ENCODE assay signal across 24 cellular contexts in the genomic region with DNA sequence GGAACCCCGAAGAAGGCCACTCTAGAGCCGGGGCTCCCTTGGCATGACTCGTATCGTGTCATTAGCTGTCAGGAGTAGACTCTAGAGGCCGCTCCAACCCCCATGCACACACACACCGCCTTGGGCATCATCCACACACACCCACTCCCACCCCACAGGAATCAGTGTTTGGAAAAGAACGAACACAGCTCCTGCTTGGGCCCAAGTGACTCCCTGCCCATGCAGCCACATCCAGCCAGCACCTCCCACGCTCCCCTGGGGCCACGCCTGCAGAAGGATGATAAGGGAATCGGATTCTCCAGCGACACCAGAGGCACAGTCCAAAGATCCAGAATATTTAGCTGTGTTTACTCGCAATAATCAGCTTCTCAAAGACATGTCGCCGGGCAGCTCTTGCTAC.
DNase-seq lines count a peak whose midpoint lies in the region; ATAC-seq, FAIRE-seq and TF ChIP-seq lines count a peak whose summit lies in the region.
"Had no signal": no experiment of that assay in that cellular context is flagged by ENCODE, and none has a peak within 500 bp of the region (broad histone marks: within the 10 kb centered on the region; RNA-seq: fewer than 3 reads in every experiment).

No MANE protein-coding gene starts in this region.

- H3K79me2 ChIP-seq in SK-N-SH (ENCODE audit: insufficient read depth), result no peaks in the 10 kb centered on the region
- no peaks in the 10 kb centered on the region for H3K79me2 ChIP-seq in K562 (ENCODE audit: control insufficient read depth, insufficient read depth, low read length)
- H3K79me2 ChIP-seq in trophoblast cell (ENCODE audit: control insufficient read depth, insufficient read depth, low read length, poor library complexity), result no peaks in the 10 kb centered on the region

- in situ Hi-C loops in K562 (cut with MboI), result no loop called here

- POLR2A ChIA-PET in SK-N-SH (lab: Yijun Ruan, JAX), result interaction anchor here (0.8 to 0.9 kb wide), 2 partner anchors 11 to 18 kb away, joined by 3 read pairs; no protein-coding TSS in a partner anchor
- POLR2A ChIA-PET in HEK293 (lab: Yijun Ruan, JAX), result no interaction called here
- POLR2A ChIA-PET in K562 (lab: Yijun Ruan, JAX), result interaction anchor here (0.8 kb wide), 1 partner anchor 1720 kb away, joined by 3 read pairs; no protein-coding TSS in a partner anchor

- TF ChIP-seq EP300 in SK-N-SH (IDR thresholded peaks at IDR 0.05; ENCODE audit: borderline replicate concordance in 1 of 2, low read depth in 1 of 2, low read length in 1 of 2) (no peak), K562 (IDR thresholded peaks at IDR 0.05; ENCODE audit: low read length) (peak; percentile 64)

- H3K9me1 ChIP-seq in K562 (ENCODE audit: control insufficient read depth, insufficient read depth, low read length), result no peaks in the 10 kb centered on the region

- H2AK5ac ChIP-seq in trophoblast cell (ENCODE audit: low read length), result no peak overlapping the region

- peak; percentile 90 for FAIRE-seq in K562 (lab: Jason Lieb, UNC)
- FAIRE-seq: GM12891 had no signal

- no peaks in the 10 kb centered on the region for H3K36me3 ChIP-seq in SK-N-SH (replicated peaks in 1 of 2; ENCODE audit: control insufficient read depth in 1 of 2, insufficient read depth in 2 of 2, low read length in 1 of 2)
- no peaks in the 10 kb centered on the region for H3K36me3 ChIP-seq in HEK293 (ENCODE audit: control insufficient read depth in 2 of 2, insufficient read depth in 1 of 2, low read length in 2 of 2)
- no peaks in the 10 kb centered on the region for H3K36me3 ChIP-seq in K562 (ENCODE audit: control insufficient read depth, insufficient read depth, low read length)
- no peaks in the 10 kb centered on the region for H3K36me3 ChIP-seq in trophoblast cell (ENCODE audit: control insufficient read depth in 1 of 2, insufficient read depth in 2 of 2, low read length in 2 of 2)
- H3K36me3 ChIP-seq: MG63, Peyer's patch had no signal

- H3F3A ChIP-seq in SK-N-SH (replicated peaks; ENCODE audit: insufficient read depth), result no peaks in the 10 kb centered on the region

- H3K4me1 ChIP-seq in SK-N-SH (ENCODE audit: control insufficient read depth in 1 of 2, insufficient read depth in 2 of 2, low read depth in 1 of 2, low read length in 1 of 2) (peaks cover 0 to 24% of the 10 kb centered on the region in 2 experiments; a peak in 1 of 4 replicates), HEK293 (ENCODE audit: control insufficient read depth, insufficient read depth, low read length) (no peaks in the 10 kb centered on the region), K562 (replicated peaks in 1 of 2; ENCODE audit: control insufficient read depth in 2 of 2, insufficient read depth in 2 of 2, low read length in 2 of 2) (peaks cover 6 to 14% of the 10 kb centered on the region in 2 experiments; a peak in 4 of 5 replicates), trophoblast cell (ENCODE audit: control insufficient read depth in 1 of 2, insufficient read depth in 2 of 2, low read length in 2 of 2) (no peaks in the 10 kb centered on the region)

- H3K27ac ChIP-seq in SK-N-SH (ENCODE audit: low read depth in 2 of 2, low read length in 1 of 2) (peak overlapping the region in 1 of 2 experiments; percentile 79; a peak in 2 of 4 replicates), HEK293 (ENCODE audit: extremely low read depth, low read depth, low read length) (no peak overlapping the region), K562 (ENCODE audit: extremely low read depth, low read depth, low read length) (no peak overlapping the region), trophoblast cell (ENCODE audit: low read depth, low read length) (no peak overlapping the region)
- H3K27ac ChIP-seq: 22Rv1, C4-2B, Peyer's patch had no signal

- no peak overlapping the region for H3K14ac ChIP-seq in trophoblast cell (ENCODE audit: low read length)

- H4K20me1 ChIP-seq in SK-N-SH (ENCODE audit: insufficient read depth), result no peaks in the 10 kb centered on the region
- no peaks in the 10 kb centered on the region for H4K20me1 ChIP-seq in K562 (replicated peaks; ENCODE audit: control insufficient read depth, insufficient read depth, low read length)

- H3K9me2 ChIP-seq in SK-N-SH, result no peaks in the 10 kb centered on the region

- 0 out of 2 replicates have a peak, but pooled peaks cover 5% of the 10 kb centered on the region for H3K9me3 ChIP-seq in SK-N-SH
- H3K9me3 ChIP-seq in HEK293 (ENCODE audit: control insufficient read depth, insufficient read depth, low read depth, low read length), result no peaks in the 10 kb centered on the region; the same call in 1 of the 2 replicates
- no peaks in the 10 kb centered on the region for H3K9me3 ChIP-seq in K562 (replicated peaks; ENCODE audit: control insufficient read depth, insufficient read depth, low read depth, low read length)
- no peaks in the 10 kb centered on the region for H3K9me3 ChIP-seq in trophoblast cell (ENCODE audit: insufficient read depth, low read depth, low read length)

- CTCF ChIA-PET in SK-N-SH (lab: Yijun Ruan, JAX), result interaction anchor here (0.6 to 1.5 kb wide), 9 partner anchors 11 to 186 kb away, joined by 3 to 6 read pairs (median 4); no protein-coding TSS in a partner anchor
- CTCF ChIA-PET in HEK293 (lab: Yijun Ruan, JAX), result interaction anchor here (1.0 kb wide), 1 partner anchor 113 kb away, joined by 3 read pairs; no protein-coding TSS in a partner anchor
- CTCF ChIA-PET in K562 (lab: Yijun Ruan, JAX; ENCODE audit: low intra/inter-chr PET ratio), result no interaction called here

- TF ChIP-seq CTCF in SK-N-SH (IDR thresholded peaks at IDR 0.05) (no peak), HEK293 (tag by site-specific recombination; IDR thresholded peaks at IDR 0.05) (no peak), K562 (IDR thresholded peaks at IDR 0.05 in 2 of 3, conservative IDR thresholded peaks at IDR 0.05 in 1 of 3; ENCODE audit: insufficient read depth in 2 of 3, low read depth in 1 of 3, low read length in 3 of 3) (no peak)

- H2BK12ac ChIP-seq in trophoblast cell (ENCODE audit: low read length), result no peak overlapping the region

- no peak overlapping the region for H3K4me2 ChIP-seq in SK-N-SH
- H3K4me2 ChIP-seq in K562 (ENCODE audit: insufficient read depth, low read length), result peak overlapping the region; percentile 42; the same call in 1 of the 2 replicates
- H3K4me2 ChIP-seq in trophoblast cell (ENCODE audit: low read length), result no peak overlapping the region

- H3K4me3 ChIP-seq in SK-N-SH (ENCODE audit: low read depth in 2 of 2, low read length in 1 of 2) (no peak overlapping the region), HEK293 (ENCODE audit: low read depth, low read length) (no peak overlapping the region), K562 (no peak overlapping the region), trophoblast cell (ENCODE audit: low read depth, low read length) (no peak overlapping the region)
- H3K4me3 ChIP-seq: MG63, Peyer's patch had no signal

- TF ChIP-seq RAD21 in SK-N-SH (IDR thresholded peaks at IDR 0.05; ENCODE audit: low read length) (no peak; the same call in 1 of the 2 replicates), K562 (CRISPR knock-in tag; conservative IDR thresholded peaks at IDR 0.05 in 1 of 2, IDR thresholded peaks at IDR 0.05 in 1 of 2) (no peak)

- BruUV-seq in K562 (replicated peaks; lab: Mats Ljungman, UMichigan), result no TSS peak

- no peak overlapping the region for H3K9ac ChIP-seq in SK-N-SH
- H3K9ac ChIP-seq in K562 (ENCODE audit: insufficient read depth in 1 of 2, low read depth in 2 of 2, low read length in 2 of 2), result no peak overlapping the region
- no peak overlapping the region for H3K9ac ChIP-seq in trophoblast cell (ENCODE audit: low read length)

- H3K4ac ChIP-seq in trophoblast cell (ENCODE audit: low read depth, low read length), result no peak overlapping the region

- DNase-seq in SK-N-SH (peak; percentile 47), K562 (ENCODE audit: extremely low read depth in 1 of 4, low spot score in 3 of 4) (peak; percentile 63 to 82 (median 72)), trophoblast cell (peak; percentile 72 to 79), NOMO-1 treated with dmso at 0.1 percent for 144 hours (lab: John Stamatoyannopoulos, UW; ENCODE audit: unreplicated experiment) (no peak), NCI-H2227 (lab: John Stamatoyannopoulos, UW; ENCODE audit: unreplicated experiment) (no peak)
- DNase-seq in activated CD4-positive, CD25-positive, alpha-beta regulatory T cell (lab: John Stamatoyannopoulos, UW), result no peak
- DNase-seq: Calu3; CD8-positive, alpha-beta memory T cell; DMS153; GOT3; HCEC 1CT; MG63; NCI-H1436; NCI-H187 treated with DMSO at 0.1 percent for 48 hours; NCI-H2107; NCI-H2227 treated with DMSO at 0.1 percent for 48 hours; NCI-H510A; NCI-H748 treated with DMSO at 0.1 percent for 48 hours; Peyer's patch had no signal

- no peak overlapping the region for H3K23ac ChIP-seq in trophoblast cell (ENCODE audit: low read length)

- no peak overlapping the region for H2BK120ac ChIP-seq in trophoblast cell (ENCODE audit: insufficient read depth, low read length, poor library complexity)

- H4K91ac ChIP-seq in trophoblast cell (ENCODE audit: low read depth, low read length), result no peak overlapping the region

- TF ChIP-seq POLR2A in K562 (conservative IDR thresholded peaks at IDR 0.05), result no peak

- no peaks in the 10 kb centered on the region for H3K79me1 ChIP-seq in trophoblast cell (ENCODE audit: low read length)

- H4K8ac ChIP-seq in trophoblast cell (ENCODE audit: low read depth, low read length), result no peak overlapping the region

- no peak overlapping the region for H4K12ac ChIP-seq in trophoblast cell (ENCODE audit: low read depth, low read length)

- intact Hi-C loops in K562 (cut with micrococcal nuclease), result no loop called here

- ATAC-seq in SK-N-SH treated with all-trans-retinoic acid at 6 μM for 48 hours (no peak), K562 (peak; percentile 95)

- H3K18ac ChIP-seq in trophoblast cell (ENCODE audit: low read length), result no peak overlapping the region

- H2AFZ ChIP-seq in SK-N-SH (ENCODE audit: low read depth), result no peak overlapping the region
- H2AFZ ChIP-seq in K562 (ENCODE audit: low read depth, low read length), result 0 out of 2 replicates have a peak overlapping the region, but pooled peaks have one; percentile 2
- no peak overlapping the region for H2AFZ ChIP-seq in trophoblast cell (ENCODE audit: insufficient read depth, low read length, poor library complexity)

- no peaks in the 10 kb centered on the region for H3K27me3 ChIP-seq in SK-N-SH (ENCODE audit: insufficient read depth)
- peaks cover 0 to 11% of the 10 kb centered on the region in 2 experiments; a peak in 1 of 5 replicates for H3K27me3 ChIP-seq in K562 (ENCODE audit: control insufficient read depth in 2 of 2, insufficient read depth in 2 of 2, low read length in 2 of 2)
- no peaks in the 10 kb centered on the region for H3K27me3 ChIP-seq in trophoblast cell (ENCODE audit: insufficient read depth, low read length)
- H3K27me3 ChIP-seq: MG63, Peyer's patch had no signal

- no peak overlapping the region for H2BK5ac ChIP-seq in trophoblast cell (ENCODE audit: low read depth, low read length, poor library complexity)

- 42% methylated on average over 10 of the region's 14 CpGs for WGBS in SK-N-SH (ENCODE audit: low lambda C conversion rate)
- 2% methylated on average over 14 of the region's 14 CpGs for WGBS in K562 (ENCODE audit: insufficient coverage, low coverage, missing lambda C conversion rate)
- no CpG with 5 or more reads among the region's 14 CpGs for WGBS in trophoblast cell (ENCODE audit: extremely low coverage, insufficient coverage, insufficient read length)

TF ChIP-seq in K562, 482 proteins besides CTCF, POLR2A, EP300 and RAD21 (continues in another document):
- TF ChIP-seq CTBP1 (IDR thresholded peaks at IDR 0.05; ENCODE audit: borderline replicate concordance), result peak; percentile 51; the same call in 1 of the 2 replicates

Comparison
In these comparisons a context has a peak if more than half of its experiments do, and no peak if none do; other contexts are left out.
1. DNase-seq: peak in SK-N-SH (single experiment), K562 (4 of 4) and trophoblast cell (2 of 2); none in activated CD4-positive, CD25-positive, alpha-beta regulatory T cell (0 of 4), NOMO-1 treated with dmso at 0.1 percent for 144 hours (single experiment) and NCI-H2227 (single experiment).